Comparison of ENCODE assay signal across 22 cellular contexts in the genomic region with DNA sequence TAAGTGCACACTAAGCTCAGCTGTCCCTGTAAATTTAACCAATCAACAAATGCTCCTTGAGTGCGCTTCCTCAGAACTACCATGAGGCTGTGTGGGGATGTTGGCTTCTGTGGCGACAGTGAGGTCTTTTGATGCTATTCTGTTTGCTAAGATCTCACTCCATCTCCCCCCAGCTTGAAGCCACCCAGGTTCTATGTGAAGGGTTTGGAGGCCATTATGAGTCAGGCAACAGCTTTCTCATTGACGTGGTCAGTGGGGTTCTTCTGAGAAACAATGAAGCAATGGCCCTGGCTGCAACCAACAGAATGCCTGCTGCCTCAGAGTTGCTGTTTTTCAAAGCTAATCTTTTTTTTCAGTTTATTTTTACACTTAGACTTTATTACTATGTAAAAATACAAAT.
DNase-seq lines count a peak whose midpoint lies in the region; ATAC-seq and TF ChIP-seq lines count a peak whose summit lies in the region.
"Had no signal": no experiment of that assay in that cellular context is flagged by ENCODE, and none has a peak within 500 bp of the region (broad histone marks: within the 10 kb centered on the region; RNA-seq: fewer than 3 reads in every experiment).

No MANE protein-coding gene starts in this region.

- TF ChIP-seq CTCF in GM23338 (conservative IDR thresholded peaks at IDR 0.05; ENCODE audit: low read depth in 2 of 2): no peak
- no peak for TF ChIP-seq CTCF in foreskin fibroblast (IDR thresholded peaks at IDR 0.05; ENCODE audit: low read depth, low read length)

- no peaks in the 10 kb centered on the region for H3K36me3 ChIP-seq in GM23338 (ENCODE audit: insufficient read depth)
- H3K36me3 ChIP-seq: colonic mucosa, left lung, neutrophil, transverse colon had no signal

- no peaks in the 10 kb centered on the region for H3K4me1 Mint-ChIP-seq in GM23338
- H3K4me1 Mint-ChIP-seq in activated naive CD8-positive, alpha-beta T cell treated with anti-CD3 and anti-CD28 coated beads, Interleukin-2, amount 10 ng/mL, durations not matched to agents 7 days and 5 days: peaks cover 5% of the 10 kb centered on the region
- H3K4me1 Mint-ChIP-seq: IgD-negative memory B cell; stimulated activated memory B cell treated with anti-CD40 and anti-IgM and Interleukin-4, amounts not matched to agents 10 μg/mL and 1 μg/mL and 100 μg/mL, for 72 hours had no signal

- H3K4me3 ChIP-seq in GM23338 (no peak overlapping the region), foreskin fibroblast (ENCODE audit: low read depth in 1 of 2, low read length in 2 of 2) (no peak overlapping the region)
- H3K4me3 ChIP-seq: colonic mucosa, left lung, mucosa of descending colon, transverse colon had no signal

- no peaks in the 10 kb centered on the region for H4K20me1 ChIP-seq in GM23338 (replicated peaks; ENCODE audit: insufficient read depth)

- peak; percentile 31; the same call in 1 of the 3 replicates for ATAC-seq in GM23338
- ATAC-seq in activated naive CD8-positive, alpha-beta T cell treated with anti-CD3 and anti-CD28 coated beads, Interleukin-2, amount 10 ng/mL, durations not matched to agents 7 days and 5 days (ENCODE audit: low read depth): peak; percentile 95
- ATAC-seq: left lung; mucosa of descending colon; stimulated activated memory B cell treated with anti-CD40 and anti-IgM and Interleukin-4, amounts not matched to agents 10 μg/mL and 1 μg/mL and 100 μg/mL, for 72 hours had no signal

- H3K27me3 ChIP-seq in GM23338 (ENCODE audit: insufficient read depth): no peaks in the 10 kb centered on the region
- H3K27me3 ChIP-seq: colonic mucosa, left lung, neutrophil, transverse colon had no signal

- no peak overlapping the region for H3K27ac Mint-ChIP-seq in GM23338
- no peak overlapping the region for H3K27ac Mint-ChIP-seq in activated naive CD8-positive, alpha-beta T cell treated with anti-CD3 and anti-CD28 coated beads, Interleukin-2, amount 10 ng/mL, durations not matched to agents 7 days and 5 days
- H3K27ac Mint-ChIP-seq: IgD-negative memory B cell; stimulated activated memory B cell treated with anti-CD40 and anti-IgM and Interleukin-4, amounts not matched to agents 10 μg/mL and 1 μg/mL and 100 μg/mL, for 72 hours had no signal

- no peaks in the 10 kb centered on the region for H3K27me3 Mint-ChIP-seq in GM23338 (ENCODE audit: insufficient read depth, low read depth, poor library complexity)
- H3K27me3 Mint-ChIP-seq in activated naive CD8-positive, alpha-beta T cell treated with anti-CD3 and anti-CD28 coated beads, Interleukin-2, amount 10 ng/mL, durations not matched to agents 7 days and 5 days: peaks cover 8% of the 10 kb centered on the region
- H3K27me3 Mint-ChIP-seq: stimulated activated memory B cell treated with anti-CD40 and anti-IgM and Interleukin-4, amounts not matched to agents 10 μg/mL and 1 μg/mL and 100 μg/mL, for 72 hours had no signal

- H3K9me3 Mint-ChIP-seq in GM23338: peaks cover 36% of the 10 kb centered on the region
- H3K9me3 Mint-ChIP-seq in activated naive CD8-positive, alpha-beta T cell treated with anti-CD3 and anti-CD28 coated beads, Interleukin-2, amount 10 ng/mL, durations not matched to agents 7 days and 5 days: peaks cover 15% of the 10 kb centered on the region

- no peak overlapping the region for H3K4me3 Mint-ChIP-seq in GM23338
- H3K4me3 Mint-ChIP-seq in activated naive CD8-positive, alpha-beta T cell treated with anti-CD3 and anti-CD28 coated beads, Interleukin-2, amount 10 ng/mL, durations not matched to agents 7 days and 5 days: no peak overlapping the region
- H3K4me3 Mint-ChIP-seq: IgD-negative memory B cell; stimulated activated memory B cell treated with anti-CD40 and anti-IgM and Interleukin-4, amounts not matched to agents 10 μg/mL and 1 μg/mL and 100 μg/mL, for 72 hours had no signal

- DNase-seq in AG08395 (ENCODE audit: low spot score) (peak; percentile 11), GM23338 (ENCODE audit: low spot score) (no peak), foreskin fibroblast (peak; percentile 38 to 40), T1000 (lab: John Stamatoyannopoulos, UW) (no peak), C1 segment of cervical spinal cord (lab: John Stamatoyannopoulos, UW) (no peak), NCI-H146 treated with DMSO at 0.1 percent for 48 hours (lab: John Stamatoyannopoulos, UW; ENCODE audit: unreplicated experiment) (no peak)
- DNase-seq in activated naive CD8-positive, alpha-beta T cell treated with anti-CD3 and anti-CD28 coated beads, Interleukin-2, amount 10 ng/mL, durations not matched to agents 7 days and 5 days: peak; percentile 39
- no peak for DNase-seq in central memory CD4-positive, alpha-beta T cell
- DNase-seq: activated CD4-positive, CD25-positive, alpha-beta regulatory T cell; activated CD8-positive, alpha-beta memory T cell treated with anti-CD3 and anti-CD28 coated beads, Interleukin-2, amount 50 U/mL, for 4 hours; activated gamma-delta T cell treated with Interleukin-2 at 50 U/mL for 16 hours; aorta; colonic mucosa; left lung; mucosa of descending colon; NCI-H2107; NCI-H524 treated with DMSO at 0.1 percent for 48 hours; SHP77; transverse colon had no signal

- no peaks in the 10 kb centered on the region for H3K79me2 ChIP-seq in GM23338 (replicated peaks; ENCODE audit: insufficient read depth)

- no peak overlapping the region for H3K4me2 ChIP-seq in GM23338

- no peaks in the 10 kb centered on the region for H3F3A ChIP-seq in GM23338 (replicated peaks; ENCODE audit: low read depth)

- no peak overlapping the region for H2AFZ ChIP-seq in GM23338

- H3K27ac ChIP-seq in GM23338 (ENCODE audit: low read depth): no peak overlapping the region
- H3K27ac ChIP-seq: colonic mucosa, left lung, neutrophil, transverse colon had no signal

- POLR2A ChIA-PET in activated naive CD8-positive, alpha-beta T cell treated with anti-CD3 and anti-CD28 coated beads, Interleukin-2, amount 10 ng/mL, durations not matched to agents 7 days and 5 days (lab: Charles Lee): no interaction called here

- H3K36me3 Mint-ChIP-seq in GM23338 (ENCODE audit: low read depth): peaks cover 24% of the 10 kb centered on the region; the same call in 2 of the 3 replicates
- no peaks in the 10 kb centered on the region for H3K36me3 Mint-ChIP-seq in activated naive CD8-positive, alpha-beta T cell treated with anti-CD3 and anti-CD28 coated beads, Interleukin-2, amount 10 ng/mL, durations not matched to agents 7 days and 5 days
- H3K36me3 Mint-ChIP-seq: IgD-negative memory B cell; stimulated activated memory B cell treated with anti-CD40 and anti-IgM and Interleukin-4, amounts not matched to agents 10 μg/mL and 1 μg/mL and 100 μg/mL, for 72 hours had no signal

- no peaks in the 10 kb centered on the region for H3K4me1 ChIP-seq in GM23338 (ENCODE audit: insufficient read depth)
- H3K4me1 ChIP-seq: colonic mucosa, left lung, transverse colon had no signal

- H3K9me2 ChIP-seq in GM23338 (ENCODE audit: insufficient read depth): peaks cover 3% of the 10 kb centered on the region

TF ChIP-seq in GM23338, 12 proteins besides CTCF, POLR2A, EP300 and RAD21:
- TF ChIP-seq, protein P1, sequence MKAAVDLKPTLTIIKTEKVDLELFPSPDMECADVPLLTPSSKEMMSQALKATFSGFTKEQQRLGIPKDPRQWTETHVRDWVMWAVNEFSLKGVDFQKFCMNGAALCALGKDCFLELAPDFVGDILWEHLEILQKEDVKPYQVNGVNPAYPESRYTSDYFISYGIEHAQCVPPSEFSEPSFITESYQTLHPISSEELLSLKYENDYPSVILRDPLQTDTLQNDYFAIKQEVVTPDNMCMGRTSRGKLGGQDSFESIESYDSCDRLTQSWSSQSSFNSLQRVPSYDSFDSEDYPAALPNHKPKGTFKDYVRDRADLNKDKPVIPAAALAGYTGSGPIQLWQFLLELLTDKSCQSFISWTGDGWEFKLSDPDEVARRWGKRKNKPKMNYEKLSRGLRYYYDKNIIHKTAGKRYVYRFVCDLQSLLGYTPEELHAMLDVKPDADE (IDR thresholded peaks at IDR 0.05): no peak
- TF ChIP-seq POLR2AphosphoS5 (IDR thresholded peaks at IDR 0.05; ENCODE audit: low read depth) (no peak), STAT1 (IDR thresholded peaks at IDR 0.05; ENCODE audit: unreplicated experiment) (no peak), EZH2 (IDR thresholded peaks at IDR 0.05; ENCODE audit: low read depth, unreplicated experiment) (no peak), ZNF114 (CRISPR knock-in tag; IDR thresholded peaks at IDR 0.05) (no peak), ZNF331 (CRISPR knock-in tag; IDR thresholded peaks at IDR 0.05; ENCODE audit: low read depth) (no peak), EZH2phosphoT487 (IDR thresholded peaks at IDR 0.05; ENCODE audit: unreplicated experiment) (no peak)
- TF ChIP-seq, protein P2, sequence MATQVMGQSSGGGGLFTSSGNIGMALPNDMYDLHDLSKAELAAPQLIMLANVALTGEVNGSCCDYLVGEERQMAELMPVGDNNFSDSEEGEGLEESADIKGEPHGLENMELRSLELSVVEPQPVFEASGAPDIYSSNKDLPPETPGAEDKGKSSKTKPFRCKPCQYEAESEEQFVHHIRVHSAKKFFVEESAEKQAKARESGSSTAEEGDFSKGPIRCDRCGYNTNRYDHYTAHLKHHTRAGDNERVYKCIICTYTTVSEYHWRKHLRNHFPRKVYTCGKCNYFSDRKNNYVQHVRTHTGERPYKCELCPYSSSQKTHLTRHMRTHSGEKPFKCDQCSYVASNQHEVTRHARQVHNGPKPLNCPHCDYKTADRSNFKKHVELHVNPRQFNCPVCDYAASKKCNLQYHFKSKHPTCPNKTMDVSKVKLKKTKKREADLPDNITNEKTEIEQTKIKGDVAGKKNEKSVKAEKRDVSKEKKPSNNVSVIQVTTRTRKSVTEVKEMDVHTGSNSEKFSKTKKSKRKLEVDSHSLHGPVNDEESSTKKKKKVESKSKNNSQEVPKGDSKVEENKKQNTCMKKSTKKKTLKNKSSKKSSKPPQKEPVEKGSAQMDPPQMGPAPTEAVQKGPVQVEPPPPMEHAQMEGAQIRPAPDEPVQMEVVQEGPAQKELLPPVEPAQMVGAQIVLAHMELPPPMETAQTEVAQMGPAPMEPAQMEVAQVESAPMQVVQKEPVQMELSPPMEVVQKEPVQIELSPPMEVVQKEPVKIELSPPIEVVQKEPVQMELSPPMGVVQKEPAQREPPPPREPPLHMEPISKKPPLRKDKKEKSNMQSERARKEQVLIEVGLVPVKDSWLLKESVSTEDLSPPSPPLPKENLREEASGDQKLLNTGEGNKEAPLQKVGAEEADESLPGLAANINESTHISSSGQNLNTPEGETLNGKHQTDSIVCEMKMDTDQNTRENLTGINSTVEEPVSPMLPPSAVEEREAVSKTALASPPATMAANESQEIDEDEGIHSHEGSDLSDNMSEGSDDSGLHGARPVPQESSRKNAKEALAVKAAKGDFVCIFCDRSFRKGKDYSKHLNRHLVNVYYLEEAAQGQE (IDR thresholded peaks at IDR 0.05; ENCODE audit: unreplicated experiment): no peak

Comparison
In these comparisons a context has a peak if more than half of its experiments do, and no peak if none do; other contexts are left out.
1. DNase-seq: peak in AG08395 (single experiment), activated naive CD8-positive, alpha-beta T cell treated with anti-CD3 and anti-CD28 coated beads, Interleukin-2, amount 10 ng/mL, durations not matched to agents 7 days and 5 days (single experiment) and foreskin fibroblast (2 of 2); none in GM23338 (single experiment), T1000 (single experiment), C1 segment of cervical spinal cord (0 of 14), central memory CD4-positive, alpha-beta T cell (single experiment) and NCI-H146 treated with DMSO at 0.1 percent for 48 hours (single experiment).